ENCODE assay signal across 2 cellular contexts in the genomic region with DNA sequence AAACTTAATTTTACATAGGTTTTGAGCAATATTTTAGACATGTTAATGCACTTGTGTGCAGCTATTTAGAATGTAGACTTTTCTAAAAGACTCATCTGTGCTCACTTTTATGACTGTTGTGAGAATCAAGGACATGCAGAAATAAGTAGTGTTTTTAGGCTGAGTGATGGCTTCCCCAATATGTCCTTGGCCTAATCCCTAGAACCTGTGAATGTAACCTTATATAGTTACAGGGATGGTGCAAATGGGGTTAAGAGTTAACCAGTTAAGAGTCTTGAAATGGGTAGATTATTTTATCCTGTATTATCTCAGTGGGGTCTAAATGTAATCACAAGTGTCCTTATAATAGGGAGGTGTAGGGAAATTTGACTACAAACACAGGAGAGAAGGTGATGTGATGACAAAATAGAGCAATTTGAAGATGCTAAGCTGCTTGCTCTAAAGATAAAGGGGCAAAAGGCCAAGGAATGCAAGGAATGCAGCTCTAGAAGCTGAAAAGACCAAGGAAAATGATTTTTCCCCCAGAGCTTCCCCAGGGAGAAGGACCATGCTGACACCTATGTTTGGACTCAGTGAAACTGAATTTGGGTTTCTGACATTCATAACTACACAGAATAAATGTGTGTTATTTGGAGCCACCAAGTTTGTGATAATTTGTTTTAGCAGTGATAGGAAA.
TF ChIP-seq lines count a peak whose summit lies in the region.

No MANE protein-coding gene starts in this region.

TF ChIP-seq in A549, 52 proteins besides CTCF, POLR2A, EP300 and RAD21 (continued from another document):
- TF ChIP-seq, protein P1, sequence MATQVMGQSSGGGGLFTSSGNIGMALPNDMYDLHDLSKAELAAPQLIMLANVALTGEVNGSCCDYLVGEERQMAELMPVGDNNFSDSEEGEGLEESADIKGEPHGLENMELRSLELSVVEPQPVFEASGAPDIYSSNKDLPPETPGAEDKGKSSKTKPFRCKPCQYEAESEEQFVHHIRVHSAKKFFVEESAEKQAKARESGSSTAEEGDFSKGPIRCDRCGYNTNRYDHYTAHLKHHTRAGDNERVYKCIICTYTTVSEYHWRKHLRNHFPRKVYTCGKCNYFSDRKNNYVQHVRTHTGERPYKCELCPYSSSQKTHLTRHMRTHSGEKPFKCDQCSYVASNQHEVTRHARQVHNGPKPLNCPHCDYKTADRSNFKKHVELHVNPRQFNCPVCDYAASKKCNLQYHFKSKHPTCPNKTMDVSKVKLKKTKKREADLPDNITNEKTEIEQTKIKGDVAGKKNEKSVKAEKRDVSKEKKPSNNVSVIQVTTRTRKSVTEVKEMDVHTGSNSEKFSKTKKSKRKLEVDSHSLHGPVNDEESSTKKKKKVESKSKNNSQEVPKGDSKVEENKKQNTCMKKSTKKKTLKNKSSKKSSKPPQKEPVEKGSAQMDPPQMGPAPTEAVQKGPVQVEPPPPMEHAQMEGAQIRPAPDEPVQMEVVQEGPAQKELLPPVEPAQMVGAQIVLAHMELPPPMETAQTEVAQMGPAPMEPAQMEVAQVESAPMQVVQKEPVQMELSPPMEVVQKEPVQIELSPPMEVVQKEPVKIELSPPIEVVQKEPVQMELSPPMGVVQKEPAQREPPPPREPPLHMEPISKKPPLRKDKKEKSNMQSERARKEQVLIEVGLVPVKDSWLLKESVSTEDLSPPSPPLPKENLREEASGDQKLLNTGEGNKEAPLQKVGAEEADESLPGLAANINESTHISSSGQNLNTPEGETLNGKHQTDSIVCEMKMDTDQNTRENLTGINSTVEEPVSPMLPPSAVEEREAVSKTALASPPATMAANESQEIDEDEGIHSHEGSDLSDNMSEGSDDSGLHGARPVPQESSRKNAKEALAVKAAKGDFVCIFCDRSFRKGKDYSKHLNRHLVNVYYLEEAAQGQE (IDR thresholded peaks at IDR 0.05) = no peak
- TF ChIP-seq, protein P2, sequence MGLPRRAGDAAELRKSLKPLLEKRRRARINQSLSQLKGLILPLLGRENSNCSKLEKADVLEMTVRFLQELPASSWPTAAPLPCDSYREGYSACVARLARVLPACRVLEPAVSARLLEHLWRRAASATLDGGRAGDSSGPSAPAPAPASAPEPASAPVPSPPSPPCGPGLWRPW (IDR thresholded peaks at IDR 0.05) = no peak
TF ChIP-seq in A549: peak in this region for 1.

TF ChIP-seq in WTC11, 78 proteins besides CTCF, POLR2A, EP300 and RAD21 (continued from another document):
- TF ChIP-seq TEAD4 (CRISPR knock-in tag; IDR thresholded peaks at IDR 0.05) (peak; percentile 81; the same call in 1 of the 2 replicates), ZNF263 (CRISPR knock-in tag; IDR thresholded peaks at IDR 0.05; ENCODE audit: low read depth) (no peak), SMAD4 (CRISPR knock-in tag; IDR thresholded peaks at IDR 0.05) (no peak), TEAD1 (CRISPR knock-in tag; IDR thresholded peaks at IDR 0.05) (peak; percentile 95; the same call in 1 of the 2 replicates), JAZF1 (CRISPR knock-in tag; IDR thresholded peaks at IDR 0.05) (no peak), MYBL2 (CRISPR knock-in tag; IDR thresholded peaks at IDR 0.05) (no peak), RORB (CRISPR knock-in tag; IDR thresholded peaks at IDR 0.05) (no peak)
